Comparison of ENCODE assay signal across 28 cellular contexts in genomic region chr7:86969865-86970264, GRCh38.
"Had no signal": no experiment of that assay in that cellular context is flagged by ENCODE, and none has a peak within 500 bp of the region (broad histone marks: within the 10 kb centered on the region; RNA-seq: fewer than 3 reads in every experiment).

No MANE protein-coding gene starts in this region.

- H3K4me3 ChIP-seq: coronary artery, esophagus muscularis mucosa, gastroesophageal sphincter, lower lobe of right lung, prostate gland, right atrium auricular region, smooth muscle cell, testis, tibial artery had no signal

- H3K27me3 ChIP-seq: esophagus muscularis mucosa, foreskin keratinocyte, gastroesophageal sphincter, right atrium auricular region, testis, tibial artery had no signal

- DNase-seq: dermis blood vessel endothelial cell; effector memory CD4-positive, alpha-beta T cell; foreskin keratinocyte; immature natural killer cell; islet precursor cell; kidney glomerular epithelial cell; left ventricle myocardium superior; lower lobe of right lung; naive B cell; nucleus accumbens; stimulated activated CD4-positive, alpha-beta T cell treated with anti-CD3 and anti-CD28 coated beads, Interleukin-12 subunit alpha, Interleukin-12 subunit beta, amount 100 ng/mL, for 4 hours; stimulated activated CD4-positive, alpha-beta T cell treated with anti-CD3 and anti-CD28 coated beads, Interleukin-1b, Interleukin-23, amount 100 ng/mL, for 48 hours; stimulated activated CD4-positive, alpha-beta T cell treated with anti-CD3 and anti-CD28 coated beads, Interleukin-4, amount 100 ng/mL, for 1 hour; stimulated activated CD8-positive, alpha-beta memory T cell treated with anti-CD3 and anti-CD28 coated beads, Interleukin-4, amount 100 ng/mL, for 48 hours; substantia nigra; testis; tibial artery had no signal

- H3K27me3 Mint-ChIP-seq: type B pancreatic cell had no signal

- H3K36me3 ChIP-seq: esophagus muscularis mucosa, gastroesophageal sphincter, lower lobe of right lung, prostate gland, right atrium auricular region, tibial artery had no signal

- H3K9me3 ChIP-seq: esophagus muscularis mucosa, gastroesophageal sphincter, lower lobe of right lung, prostate gland, right atrium auricular region, testis, tibial artery had no signal

- H3K4me2 ChIP-seq: smooth muscle cell had no signal

- H3K4me1 Mint-ChIP-seq: immature natural killer cell had no signal

- H3K4me1 ChIP-seq: foreskin keratinocyte, lower lobe of right lung, prostate gland, right atrium auricular region, testis had no signal

- H3K36me3 Mint-ChIP-seq: immature natural killer cell; naive B cell; natural killer cell treated with Interleukin-12 subunit alpha and Interleukin-12 subunit beta and Interleukin-15 and Interleukin-18, amount 100 ng/mL, for 72 hours; type B pancreatic cell had no signal

- H3K4me3 Mint-ChIP-seq: immature natural killer cell; naive B cell; natural killer cell treated with Interleukin-12 subunit alpha and Interleukin-12 subunit beta and Interleukin-15 and Interleukin-18, amount 100 ng/mL, for 72 hours; neural crest cell; type B pancreatic cell had no signal

- FAIRE-seq: endothelial cell of umbilical vein had no signal

- ATAC-seq: foreskin keratinocyte; gastroesophageal sphincter; left ventricle myocardium superior; lower lobe of right lung; natural killer cell treated with Interleukin-12 subunit alpha and Interleukin-12 subunit beta and Interleukin-15 and Interleukin-18, amount 100 ng/mL, for 72 hours; sciatic nerve had no signal

- H3K9me3 Mint-ChIP-seq: natural killer cell treated with Interleukin-12 subunit alpha and Interleukin-12 subunit beta and Interleukin-15 and Interleukin-18, amount 100 ng/mL, for 72 hours; type B pancreatic cell had no signal

- H3K27ac Mint-ChIP-seq: immature natural killer cell; naive B cell; natural killer cell treated with Interleukin-12 subunit alpha and Interleukin-12 subunit beta and Interleukin-15 and Interleukin-18, amount 100 ng/mL, for 72 hours; type B pancreatic cell had no signal

- H3K27ac ChIP-seq: coronary artery, esophagus muscularis mucosa, foreskin keratinocyte, gastroesophageal sphincter, lower lobe of right lung, prostate gland, right atrium auricular region, testis, tibial artery had no signal
